13 cellular contexts compared by ENCODE assay signal in the genomic region with DNA sequence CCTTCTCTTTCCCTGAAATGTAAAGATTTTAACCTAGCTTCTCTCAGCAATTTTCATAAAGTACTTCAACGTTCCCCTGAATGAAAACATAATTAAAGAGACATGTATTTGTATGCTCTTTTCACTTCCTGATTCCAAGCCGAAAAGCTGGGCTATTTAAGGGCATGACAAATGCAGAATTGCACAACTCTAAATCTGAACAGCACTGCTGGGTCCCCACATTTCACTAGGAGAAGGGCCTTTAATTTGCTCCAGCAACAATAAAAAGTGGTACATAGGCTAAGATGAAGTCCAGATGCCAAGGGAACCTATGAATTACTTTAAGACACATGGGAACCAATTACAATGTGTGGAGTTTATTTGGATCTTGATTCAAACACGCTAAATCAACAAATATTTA. TPM values are rescaled to one million over a fixed set of nuclear protein-coding genes. Genes with fewer than 3 reads are reported as not detected.
DNase-seq lines count a peak whose midpoint lies in the region; ATAC-seq and TF ChIP-seq lines count a peak whose summit lies in the region.
"Had no signal": no experiment of that assay in that cellular context is flagged by ENCODE, and none has a peak within 500 bp of the region (broad histone marks: within the 10 kb centered on the region; RNA-seq: fewer than 3 reads in every experiment).

No MANE protein-coding gene starts in this region.

- no peak overlapping the region for H4K91ac ChIP-seq in mesenchymal stem cell (ENCODE audit: low read length)

- H2BK5ac ChIP-seq in mesenchymal stem cell (ENCODE audit: low read depth, low read length, poor library complexity, severe bottlenecking), result no peak overlapping the region

- H4K8ac ChIP-seq in mesenchymal stem cell (ENCODE audit: low read length), result no peak overlapping the region

- H2BK15ac ChIP-seq in mesenchymal stem cell (ENCODE audit: low read depth, poor library complexity, severe bottlenecking), result no peak overlapping the region

- H3K4me2 ChIP-seq in mesenchymal stem cell (ENCODE audit: low read length, poor library complexity, severe bottlenecking), result no peak overlapping the region

- intact Hi-C loops in CD14-positive monocyte (cut with micrococcal nuclease) (no loop called here), body of pancreas (cut with DNase I) (no loop called here)

- H3K9ac ChIP-seq in mesenchymal stem cell (ENCODE audit: low read length), result peak overlapping the region; percentile 74

- H3K4me1 ChIP-seq in body of pancreas (no peaks in the 10 kb centered on the region), mesenchymal stem cell (ENCODE audit: control insufficient read depth, insufficient read depth, low read depth, low read length) (peaks cover 5% of the 10 kb centered on the region)
- H3K4me1 ChIP-seq: colonic mucosa, psoas muscle had no signal

- H3K9me3 Mint-ChIP-seq in CD14-positive monocyte (peaks cover 0 to 3% (median 0%) of the 10 kb centered on the region in 7 donors), chondrocyte (ENCODE audit: low read depth) (peaks cover 10% of the 10 kb centered on the region)
- H3K9me3 Mint-ChIP-seq: activated T-cell treated with anti-CD3 and anti-CD28 coated beads, Interleukin-2, amount 50 U/mL, for 24 hours had no signal

- no peak for TF ChIP-seq CTCF in CD14-positive monocyte (IDR thresholded peaks at IDR 0.05)
- TF ChIP-seq CTCF in body of pancreas (IDR thresholded peaks at IDR 0.05), result no peak
- no peak for TF ChIP-seq CTCF in chondrocyte (IDR thresholded peaks at IDR 0.05)

- ATAC-seq in HG03378 (IDR thresholded peaks at IDR 0.05; ENCODE audit: unreplicated experiment) (peak; percentile 37), body of pancreas (peak; percentile 45)

- no peak overlapping the region for H2BK12ac ChIP-seq in mesenchymal stem cell (ENCODE audit: low read length in 2 of 2)

- H3K36me3 ChIP-seq in body of pancreas (replicated peaks in 1 of 2; ENCODE audit: insufficient read depth in 1 of 2, low read depth in 2 of 2) (no peaks in the 10 kb centered on the region), mesenchymal stem cell (ENCODE audit: control insufficient read depth in 1 of 2, insufficient read depth in 2 of 2, low read depth in 1 of 2, low read length in 2 of 2) (no peaks in the 10 kb centered on the region)
- H3K36me3 ChIP-seq: colonic mucosa had no signal

- no peak overlapping the region for H3K27ac ChIP-seq in body of pancreas
- H3K27ac ChIP-seq in mesenchymal stem cell (ENCODE audit: low read length, poor library complexity, severe bottlenecking), result no peak overlapping the region
- H3K27ac ChIP-seq: colonic mucosa, psoas muscle had no signal

- DNase-seq in CD14-positive monocyte (ENCODE audit: low spot score), result no peak
- peak in 1 of 4 donors; percentile 16 for DNase-seq in body of pancreas
- DNase-seq in mesenchymal stem cell, result peak; percentile 33
- no peak for DNase-seq in chondrocyte (ENCODE audit: low spot score)
- no peak for DNase-seq in NCI-H748 treated with DMSO at 0.1 percent for 48 hours (lab: John Stamatoyannopoulos, UW)
- no peak for DNase-seq in cerebellum (ENCODE audit: low spot score)
- no peak for DNase-seq in NCI-H446 (lab: John Stamatoyannopoulos, UW)
- DNase-seq: activated T-cell treated with anti-CD3 and anti-CD28 coated beads, Interleukin-2, amount 50 U/mL, for 24 hours; colonic mucosa; NCI-H446 treated with DMSO at 0.1 percent for 48 hours; psoas muscle; T-helper 2 cell had no signal

- no peak overlapping the region for H3K18ac ChIP-seq in mesenchymal stem cell (ENCODE audit: low read depth in 1 of 2, low read length in 2 of 2)

- H3K27me3 ChIP-seq in body of pancreas, result no peaks in the 10 kb centered on the region
- no peaks in the 10 kb centered on the region for H3K27me3 ChIP-seq in mesenchymal stem cell (ENCODE audit: control insufficient read depth in 1 of 2, insufficient read depth in 1 of 2, low read length in 2 of 2)
- H3K27me3 ChIP-seq: colonic mucosa had no signal

- H2AFZ ChIP-seq in mesenchymal stem cell (ENCODE audit: low read depth, low read length), result no peak overlapping the region

- no peak for TF ChIP-seq POLR2A in body of pancreas (IDR thresholded peaks at IDR 0.05)

- H3K36me3 Mint-ChIP-seq in CD14-positive monocyte (peaks cover 0 to 8% of the 10 kb centered on the region in 2 donors), chondrocyte (ENCODE audit: low read depth) (peaks cover 1% of the 10 kb centered on the region)

- H3K27me3 Mint-ChIP-seq in CD14-positive monocyte (ENCODE audit: low read depth in 3 of 3), result peaks cover 19 to 24% (median 23%) of the 10 kb centered on the region in 3 donors
- no peaks in the 10 kb centered on the region for H3K27me3 Mint-ChIP-seq in chondrocyte (ENCODE audit: low read depth)

- no peak overlapping the region for H3K23ac ChIP-seq in mesenchymal stem cell (ENCODE audit: low read length in 2 of 2)

- H3K4me3 Mint-ChIP-seq in CD14-positive monocyte (peak overlapping the region in 1 of 2 donors; percentile 61), chondrocyte (ENCODE audit: unreplicated experiment) (no peak overlapping the region)

- H3K79me1 ChIP-seq in mesenchymal stem cell (replicated peaks; ENCODE audit: low read length, poor library complexity, severe bottlenecking), result no peaks in the 10 kb centered on the region

- no peak overlapping the region for H2BK120ac ChIP-seq in mesenchymal stem cell (ENCODE audit: low read depth, low read length)

- no peak overlapping the region for H3K4me3 ChIP-seq in body of pancreas
- peak overlapping the region in 1 of 2 experiments; percentile 19 for H3K4me3 ChIP-seq in mesenchymal stem cell (ENCODE audit: insufficient read depth in 1 of 2, low read depth in 1 of 2, low read length in 2 of 2)
- H3K4me3 ChIP-seq: colonic mucosa, psoas muscle had no signal

- H3K4me1 Mint-ChIP-seq in CD14-positive monocyte (peaks cover 26% of the 10 kb centered on the region), chondrocyte (ENCODE audit: low read depth) (peaks cover 24% of the 10 kb centered on the region)

- no peak overlapping the region for H3K4ac ChIP-seq in mesenchymal stem cell (ENCODE audit: low read depth in 1 of 2, low read length in 2 of 2)

- 45 to 63% methylated on average over 3 of the region's 3 CpGs for WGBS in body of pancreas, 2 donors
- WGBS in mesenchymal stem cell, result 59% methylated on average over 2 of the region's 3 CpGs

- no peak overlapping the region for H3K14ac ChIP-seq in mesenchymal stem cell (ENCODE audit: low read length in 2 of 2)

- no peak overlapping the region for H2AK5ac ChIP-seq in mesenchymal stem cell (ENCODE audit: low read length, severe bottlenecking)

- H3K9me3 ChIP-seq in body of pancreas (no peaks in the 10 kb centered on the region), mesenchymal stem cell (ENCODE audit: control insufficient read depth, low read length) (no peaks in the 10 kb centered on the region)
- H3K9me3 ChIP-seq: colonic mucosa, psoas muscle had no signal

- H3K27ac Mint-ChIP-seq in CD14-positive monocyte (peak overlapping the region in 5 of 7 donors; percentile 23 to 63 (median 41)), chondrocyte (ENCODE audit: unreplicated experiment) (no peak overlapping the region)
- H3K27ac Mint-ChIP-seq: activated T-cell treated with anti-CD3 and anti-CD28 coated beads, Interleukin-2, amount 50 U/mL, for 24 hours had no signal

RNA-seq across cellular contexts. Expression of a gene that starts 42.0 kb away (rescaled TPM):
- polyA plus RNA-seq in CD14-positive monocyte, result under 1 TPM; 0.04 to 0.08 TPM
- total RNA-seq in body of pancreas, result 1 to 10 TPM; 6.9 to 9.3 TPM
- polyA plus RNA-seq in mesenchymal stem cell (2013, experiment 1 of 2), result 1.3 TPM
- polyA plus RNA-seq in mesenchymal stem cell (2013, experiment 2 of 2), result 1.5 TPM
- 1.3 to 3.6 TPM (median 1.8 TPM) in 3 replicates for total RNA-seq in chondrocyte
- 40.5 TPM for total RNA-seq in cerebellum
